Comparison of ENCODE assay signal across 18 cellular contexts in genomic region chr11:60396382-60396781, GRCh38. TPM values are rescaled to one million over a fixed set of nuclear protein-coding genes. Genes with fewer than 3 reads are reported as not detected.
DNase-seq lines count a peak whose midpoint lies in the region; ATAC-seq and TF ChIP-seq lines count a peak whose summit lies in the region.
"Had no signal": no experiment of that assay in that cellular context is flagged by ENCODE, and none has a peak within 500 bp of the region (broad histone marks: within the 10 kb centered on the region; RNA-seq: fewer than 3 reads in every experiment).

Gene MS4A14, plus strand, starts transcription at chr11:60396459. Its CDS starts 120 bp downstream, at chr11:60396579.

- TF ChIP-seq EP300 in sigmoid colon (IDR thresholded peaks at IDR 0.05) = no peak

- H3K4me1 ChIP-seq in sigmoid colon = no peaks in the 10 kb centered on the region
- H3K4me1 ChIP-seq: right lobe of liver, SJSA1 had no signal

- WGBS in sigmoid colon, 2 donors = 42 to 70% methylated on average over 3 of the region's 3 CpGs

- TF ChIP-seq CTCF in sigmoid colon (IDR thresholded peaks at IDR 0.05) = no peak

- intact Hi-C loops in sciatic nerve (cut with DNase I) (no loop called here), sigmoid colon (cut with DNase I) (no loop called here)

- no peak within 1 kb of the TSS for H3K27ac ChIP-seq in sigmoid colon
- H3K27ac ChIP-seq: C4-2B, epithelial cell of prostate, SJSA1 had no signal

- H3K9me3 ChIP-seq in sigmoid colon = no peaks in the 10 kb centered on the region
- H3K9me3 ChIP-seq: right lobe of liver, SJSA1 had no signal

- no peaks in the 10 kb centered on the region for H3K27me3 ChIP-seq in sigmoid colon
- H3K27me3 ChIP-seq: right lobe of liver had no signal

- H3K4me3 ChIP-seq in sigmoid colon = no peak within 1 kb of the TSS
- H3K4me3 ChIP-seq: right lobe of liver, SJSA1 had no signal

- ATAC-seq in GM18511 (IDR thresholded peaks at IDR 0.05; ENCODE audit: unreplicated experiment) = peak; percentile 28
- peak; percentile 7 for ATAC-seq in GM21619 (IDR thresholded peaks at IDR 0.05; ENCODE audit: unreplicated experiment)
- peak; percentile 50 for ATAC-seq in sciatic nerve

- DNase-seq in NOMO-1 treated with DMSO at 0.1 percent for 48 hours (lab: John Stamatoyannopoulos, UW; ENCODE audit: unreplicated experiment) = peak; percentile 79
- no peak for DNase-seq in sciatic nerve (ENCODE audit: low spot score)
- DNase-seq in LoVo (ENCODE audit: low spot score) = no peak
- DNase-seq in sigmoid colon = no peak
- DNase-seq in NCI-H69 (lab: John Stamatoyannopoulos, UW) = no peak
- no peak for DNase-seq in GM19238 (ENCODE audit: insufficient read length, low spot score)
- DNase-seq: left cardiac atrium, NCI-H1417 treated with DMSO at 0.1 percent for 48 hours, NCI-H526, right lobe of liver had no signal

- no peaks in the 10 kb centered on the region for H3K36me3 ChIP-seq in sigmoid colon
- H3K36me3 ChIP-seq: right lobe of liver, SJSA1 had no signal

- no peak for TF ChIP-seq POLR2A in sigmoid colon (IDR thresholded peaks at IDR 0.05)

RNA-seq across cellular contexts. Expression of gene MS4A14, which starts in this region (rescaled TPM):
- total RNA-seq in sciatic nerve = 6.4 TPM
- 1 to 10 TPM in 3 of 4 donors, under 1 TPM in 1; 0.41 to 7.2 (median 3.2) TPM for total RNA-seq in sigmoid colon
- under 1 TPM in 1 of 3 donors, not detected in 2; 0.25 TPM for polyA plus RNA-seq in sigmoid colon
- total RNA-seq: cerebellum, HT1080, SJSA1 had no signal
- polyA plus RNA-seq: neural cell had no signal
